Comparison of ENCODE assay signal across 9 cellular contexts in genomic region chr1:41122851-41123518, GRCh38.
DNase-seq lines count a peak whose midpoint lies in the region; ATAC-seq, FAIRE-seq and TF ChIP-seq lines count a peak whose summit lies in the region.
"Had no signal": no experiment of that assay in that cellular context is flagged by ENCODE, and none has a peak within 500 bp of the region (broad histone marks: within the 10 kb centered on the region; RNA-seq: fewer than 3 reads in every experiment).

No MANE protein-coding gene starts in this region.

- H3K27me3 Mint-ChIP-seq in HFFc6 (ENCODE audit: insufficient read depth): no peaks in the 10 kb centered on the region

- H3K27ac Mint-ChIP-seq in HFFc6: peak overlapping the region; percentile 78
- H3K27ac Mint-ChIP-seq: natural killer cell had no signal

- H3K4me1 Mint-ChIP-seq in HFFc6 (ENCODE audit: low read depth): peaks cover 16% of the 10 kb centered on the region
- H3K4me1 Mint-ChIP-seq: natural killer cell had no signal

- peaks cover 1% of the 10 kb centered on the region; the same call in 1 of the 2 replicates for H3K36me3 Mint-ChIP-seq in HFFc6 (ENCODE audit: low read depth)
- H3K36me3 Mint-ChIP-seq: natural killer cell had no signal

- H2AFZ ChIP-seq in parathyroid adenoma: no peak overlapping the region

- peaks cover 7% of the 10 kb centered on the region; the same call in 1 of the 2 replicates for H3K36me3 ChIP-seq in RWPE2 (ENCODE audit: low read depth)
- H3K36me3 ChIP-seq in parathyroid adenoma (ENCODE audit: control insufficient read depth, insufficient read depth, low read length): no peaks in the 10 kb centered on the region

- H3K4me2 ChIP-seq in parathyroid adenoma (ENCODE audit: low read length): no peak overlapping the region

- H3K27me3 ChIP-seq in RWPE2 (ENCODE audit: insufficient read depth, poor library complexity, severe bottlenecking): no peaks in the 10 kb centered on the region
- H3K27me3 ChIP-seq in parathyroid adenoma (ENCODE audit: control insufficient read depth, insufficient read depth, low read length): no peaks in the 10 kb centered on the region

- no peaks in the 10 kb centered on the region for H3K9me3 Mint-ChIP-seq in HFFc6
- H3K9me3 Mint-ChIP-seq: natural killer cell had no signal

- H3K4me1 ChIP-seq in RWPE2 (ENCODE audit: insufficient read depth, poor library complexity, severe bottlenecking) (no peaks in the 10 kb centered on the region), parathyroid adenoma (no peaks in the 10 kb centered on the region)

- H3K27ac ChIP-seq in RWPE2 (ENCODE audit: poor library complexity, severe bottlenecking) (no peak overlapping the region), parathyroid adenoma (no peak overlapping the region)

- no peak for DNase-seq in D721Med (ENCODE audit: insufficient read length, low spot score)
- peak; percentile 90 for DNase-seq in HFFc6
- no peak for DNase-seq in RWPE2 (ENCODE audit: low spot score)
- DNase-seq in epithelial cell of proximal tubule (ENCODE audit: low read depth): peak; percentile 80
- no peak for DNase-seq in stimulated activated naive CD4-positive, alpha-beta T cell treated with Interleukin-2 at 50 U/mL for 16 hours (lab: John Stamatoyannopoulos, UW)
- DNase-seq: natural killer cell had no signal

- ATAC-seq in RWPE2 (ENCODE audit: low read depth): peak; percentile 94
- ATAC-seq in GM18868 (IDR thresholded peaks at IDR 0.05; ENCODE audit: unreplicated experiment): no peak
- no peak for ATAC-seq in GM19397 (IDR thresholded peaks at IDR 0.05; ENCODE audit: unreplicated experiment)

- TF ChIP-seq CTCF in D721Med (IDR thresholded peaks at IDR 0.05; ENCODE audit: insufficient read depth, missing control alignments) (peak; percentile 42), HFFc6 (IDR thresholded peaks at IDR 0.05) (peak; percentile 85), RWPE2 (IDR thresholded peaks at IDR 0.05; ENCODE audit: poor library complexity, severe bottlenecking) (peak; percentile 56), epithelial cell of proximal tubule (conservative IDR thresholded peaks at IDR 0.05; ENCODE audit: low read depth, low read length) (peak; percentile 70), parathyroid adenoma (IDR thresholded peaks at IDR 0.05) (peak; percentile 30)

- no peak overlapping the region for H3K9ac ChIP-seq in parathyroid adenoma

- H3K4me3 ChIP-seq in RWPE2 (ENCODE audit: severe bottlenecking) (no peak overlapping the region), epithelial cell of proximal tubule (ENCODE audit: low read depth, low read length) (no peak overlapping the region), parathyroid adenoma (ENCODE audit: low read depth, low read length) (no peak overlapping the region)

- FAIRE-seq in D721Med (lab: Jason Lieb, UNC): no peak

- no peak overlapping the region for H3K4me3 Mint-ChIP-seq in HFFc6
- H3K4me3 Mint-ChIP-seq: natural killer cell had no signal

- H3K9me3 ChIP-seq in RWPE2 (ENCODE audit: severe bottlenecking) (no peaks in the 10 kb centered on the region), parathyroid adenoma (ENCODE audit: control insufficient read depth, low read length) (no peaks in the 10 kb centered on the region)

- H3K79me2 ChIP-seq in parathyroid adenoma: no peaks in the 10 kb centered on the region

Comparison
In these comparisons a context has a peak if more than half of its experiments do, and no peak if none do; other contexts are left out.
1. DNase-seq: peak in HFFc6 (single experiment) and epithelial cell of proximal tubule (single experiment); none in D721Med (single experiment), RWPE2 (single experiment) and stimulated activated naive CD4-positive, alpha-beta T cell treated with Interleukin-2 at 50 U/mL for 16 hours (single experiment).
2. CTCF ChIP-seq: peak in every context shown above with its lines; median percentile 85 in HFFc6; 70 in epithelial cell of proximal tubule; 56 in RWPE2; 42 in D721Med; 30 in parathyroid adenoma.